ENCODE assay signal across 13 cellular contexts in the genomic region with DNA sequence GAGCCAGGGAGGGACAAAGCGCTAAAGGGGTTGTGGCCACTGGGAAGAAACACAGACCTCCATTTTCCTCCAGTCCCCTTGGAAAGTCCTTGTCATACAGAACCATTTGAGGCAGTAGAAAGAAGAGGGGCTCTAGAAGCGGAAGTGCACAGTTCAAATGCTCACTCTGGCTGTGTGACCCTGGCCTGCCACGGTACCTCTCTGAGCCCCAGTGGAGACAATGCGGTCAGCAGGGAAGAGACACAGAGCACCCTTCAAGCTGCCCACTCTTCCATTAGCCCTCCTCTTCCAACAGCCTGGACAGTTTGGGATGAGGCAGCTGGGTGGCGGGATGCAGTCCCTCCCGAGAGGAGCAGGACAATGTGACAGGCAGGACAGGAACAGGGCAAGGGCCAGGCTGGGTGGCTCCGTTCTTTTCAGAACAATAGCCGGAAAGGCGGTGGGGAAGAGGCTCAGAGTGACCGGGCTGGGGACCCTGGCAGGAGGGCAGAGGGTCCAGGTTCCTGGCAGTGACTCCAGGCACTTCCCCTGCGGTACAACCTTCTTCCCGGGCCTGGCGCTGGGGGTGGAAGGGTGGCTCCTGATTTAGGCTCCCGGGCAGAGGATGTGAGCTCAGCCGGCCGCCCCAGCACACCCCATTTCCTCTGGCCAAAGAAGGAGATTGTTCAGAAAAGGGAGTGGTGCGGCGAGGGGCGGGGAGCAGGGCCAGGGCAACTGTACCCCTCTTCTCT. TPM values are rescaled to one million over a fixed set of nuclear protein-coding genes. Genes with fewer than 3 reads are reported as not detected.
DNase-seq lines count a peak whose midpoint lies in the region; ATAC-seq, FAIRE-seq and TF ChIP-seq lines count a peak whose summit lies in the region.
"Had no signal": no experiment of that assay in that cellular context is flagged by ENCODE, and none has a peak within 500 bp of the region (broad histone marks: within the 10 kb centered on the region; RNA-seq: fewer than 3 reads in every experiment).

No MANE protein-coding gene starts in this region.

- intact Hi-C loops in HepG2 (cut with micrococcal nuclease; ENCODE audit: unreplicated experiment): loop anchor here (5.0 kb wide), 1 partner anchor 52 kb away; the partner anchor contains the start of gene TMEM94
- intact Hi-C loops in spleen (cut with DNase I; ENCODE audit: low total_unique reads): loop anchor here (10.0 kb wide), 1 partner anchor 85 kb away; no protein-coding TSS in a partner anchor

- no peak overlapping the region for H3K4me3 ChIP-seq in HEK293 (ENCODE audit: low read depth, low read length)
- H3K4me3 ChIP-seq in HepG2 (replicated peaks in 1 of 3; ENCODE audit: insufficient read depth in 1 of 3, low read depth in 2 of 3, low read length in 3 of 3): no peak overlapping the region
- H3K4me3 ChIP-seq in spleen: peak overlapping the region; percentile 1 to 57 (median 19)

- H3K4me1 ChIP-seq in HEK293 (ENCODE audit: control insufficient read depth, insufficient read depth, low read length) (no peaks in the 10 kb centered on the region), HepG2 (ENCODE audit: insufficient read depth, low read length) (peaks cover 72% of the 10 kb centered on the region), spleen (peaks cover 0 to 96% (median 52%) of the 10 kb centered on the region in 6 donors)

- TF ChIP-seq POLR2A in HepG2 (IDR thresholded peaks at IDR 0.05; ENCODE audit: insufficient read depth in 1 of 2, low read depth in 2 of 2, low read length in 2 of 2): no peak
- TF ChIP-seq POLR2A in spleen (IDR thresholded peaks at IDR 0.05): no peak

- in situ Hi-C loops in HepG2 (cut with HindIII; ENCODE audit: extremely low pct_ligation_motif_present, low pct_unique_long_range_greater_than_20kb): loop anchor here (5.0 kb wide), 1 partner anchor 82 kb away; no protein-coding TSS in a partner anchor

- TF ChIP-seq EP300 in HepG2 (IDR thresholded peaks at IDR 0.05; ENCODE audit: low read depth in 2 of 2, low read length in 2 of 2): no peak
- no peak for TF ChIP-seq EP300 in HepG2 (CRISPR knock-in tag; IDR thresholded peaks at IDR 0.05; ENCODE audit: borderline replicate concordance)

- H3K27ac ChIP-seq in HEK293 (ENCODE audit: extremely low read depth, low read depth, low read length): no peak overlapping the region
- H3K27ac ChIP-seq in HepG2 (ENCODE audit: extremely low read length, insufficient read depth, low read length): no peak overlapping the region
- H3K27ac ChIP-seq in spleen: peak overlapping the region; percentile 55 to 90 (median 80)

- H3K36me3 ChIP-seq in HEK293 (ENCODE audit: control insufficient read depth in 2 of 2, insufficient read depth in 1 of 2, low read length in 2 of 2): peaks cover 9 to 75% of the 10 kb centered on the region in 2 experiments; a peak in 2 of 3 replicates
- H3K36me3 ChIP-seq in HepG2 (replicated peaks in 1 of 2; ENCODE audit: control insufficient read depth in 1 of 2, insufficient read depth in 2 of 2, low read length in 2 of 2): peaks cover 4 to 21% of the 10 kb centered on the region in 2 experiments; a peak in 4 of 5 replicates
- H3K36me3 ChIP-seq in spleen: peaks cover 0 to 57% (median 0%) of the 10 kb centered on the region in 6 donors

- 94% methylated on average over 19 of the region's 19 CpGs for WGBS in HepG2 (ENCODE audit: low lambda C conversion rate)
- 67 to 82% (median 78%) methylated on average over 19 of the region's 19 CpGs for WGBS in spleen, 5 donors

- H3K27me3 ChIP-seq in HepG2 (ENCODE audit: control insufficient read depth in 1 of 2, insufficient read depth in 2 of 2, low read length in 2 of 2) (no peaks in the 10 kb centered on the region; a peak in 1 of 5 replicates), spleen (replicated peaks in 1 of 7) (peaks cover 0 to 5% (median 0%) of the 10 kb centered on the region in 7 donors)

- no peak for TF ChIP-seq RAD21 in HepG2 (CRISPR knock-in tag; IDR thresholded peaks at IDR 0.05)

- H3K4me2 ChIP-seq in HepG2 (ENCODE audit: low read depth, low read length): no peak overlapping the region

- peak overlapping the region; percentile 71 for H3K4me3 Mint-ChIP-seq in endothelial cell (ENCODE audit: unreplicated experiment)
- H3K4me3 Mint-ChIP-seq in activated CD8-positive, alpha-beta memory T cell treated with anti-CD3 and anti-CD28 coated beads, Interleukin-2, amount 10 ng/mL, durations not matched to agents 7 days and 5 days: no peak overlapping the region
- H3K4me3 Mint-ChIP-seq: dendritic cell treated with granulocyte-macrophage colony-stimulating factor and Interleukin-4, amounts not matched to agents 40 ng/mL and 50 ng/mL, for 4 days had no signal

- no peak overlapping the region for H2AFZ ChIP-seq in HepG2 (ENCODE audit: low read length)

- peak overlapping the region; percentile 72 for H3K27ac Mint-ChIP-seq in endothelial cell (ENCODE audit: unreplicated experiment)
- H3K27ac Mint-ChIP-seq in activated CD8-positive, alpha-beta memory T cell treated with anti-CD3 and anti-CD28 coated beads, Interleukin-2, amount 10 ng/mL, durations not matched to agents 7 days and 5 days: no peak overlapping the region
- H3K27ac Mint-ChIP-seq: dendritic cell treated with granulocyte-macrophage colony-stimulating factor and Interleukin-4, amounts not matched to agents 40 ng/mL and 50 ng/mL, for 4 days had no signal

- H3K9me3 ChIP-seq in HEK293 (ENCODE audit: control insufficient read depth, insufficient read depth, low read depth, low read length) (no peaks in the 10 kb centered on the region), HepG2 (ENCODE audit: low read length) (no peaks in the 10 kb centered on the region), spleen (no peaks in the 10 kb centered on the region)

- H3K9me3 Mint-ChIP-seq in endothelial cell (ENCODE audit: unreplicated experiment): no peaks in the 10 kb centered on the region
- no peaks in the 10 kb centered on the region for H3K9me3 Mint-ChIP-seq in activated CD8-positive, alpha-beta memory T cell treated with anti-CD3 and anti-CD28 coated beads, Interleukin-2, amount 10 ng/mL, durations not matched to agents 7 days and 5 days (ENCODE audit: low read depth)
- H3K9me3 Mint-ChIP-seq: dendritic cell treated with granulocyte-macrophage colony-stimulating factor and Interleukin-4, amounts not matched to agents 40 ng/mL and 50 ng/mL, for 4 days had no signal

- H4K20me1 ChIP-seq in HepG2 (ENCODE audit: insufficient read depth, low read length): peaks cover 5% of the 10 kb centered on the region; the same call in 1 of the 2 replicates

- ATAC-seq in HepG2 (no peak), GM21447 (IDR thresholded peaks at IDR 0.05; ENCODE audit: unreplicated experiment) (no peak), GM21390 (IDR thresholded peaks at IDR 0.05; ENCODE audit: unreplicated experiment) (no peak)
- no peak for ATAC-seq in activated CD8-positive, alpha-beta memory T cell treated with anti-CD3 and anti-CD28 coated beads, Interleukin-2, amount 10 ng/mL, durations not matched to agents 7 days and 5 days

- CTCF ChIA-PET in HEK293 (lab: Yijun Ruan, JAX) (interaction anchor here (0.6 to 0.8 kb wide), 3 partner anchors 81 to 496 kb away, joined by 3 read pairs; no protein-coding TSS in a partner anchor), HepG2 (lab: Yijun Ruan, JAX; ENCODE audit: low intra/inter-chr PET ratio, low total read pairs) (no interaction called here)
- CTCF ChIA-PET in activated CD8-positive, alpha-beta memory T cell treated with anti-CD3 and anti-CD28 coated beads, Interleukin-2, amount 10 ng/mL, durations not matched to agents 7 days and 5 days (lab: Charles Lee): no interaction called here

- POLR2A ChIA-PET in HEK293 (lab: Yijun Ruan, JAX): interaction anchor here (1.1 kb wide), 1 partner anchor 15 kb away, joined by 5 read pairs; the partner anchor contains the start of gene LLGL2
- POLR2A ChIA-PET in HepG2 (lab: Yijun Ruan, JAX): interaction anchor here (1.4 to 1.6 kb wide), 2 partner anchors 16 to 270 kb away, joined by 4 to 6 read pairs; partner anchors contain the start of gene LLGL2

- peaks cover 25% of the 10 kb centered on the region for H3K4me1 Mint-ChIP-seq in endothelial cell (ENCODE audit: unreplicated experiment)
- no peaks in the 10 kb centered on the region for H3K4me1 Mint-ChIP-seq in activated CD8-positive, alpha-beta memory T cell treated with anti-CD3 and anti-CD28 coated beads, Interleukin-2, amount 10 ng/mL, durations not matched to agents 7 days and 5 days

- TF ChIP-seq CTCF in HEK293 (tag by site-specific recombination; IDR thresholded peaks at IDR 0.05) (no peak), endothelial cell (IDR thresholded peaks at IDR 0.05; ENCODE audit: unreplicated experiment) (no peak), HepG2 (CRISPR knock-in tag; IDR thresholded peaks at IDR 0.05) (no peak), spleen (IDR thresholded peaks at IDR 0.05 in 8 of 11, conservative IDR thresholded peaks at IDR 0.05 in 3 of 11) (no peak)

- H3K36me3 Mint-ChIP-seq in endothelial cell (ENCODE audit: low read depth, unreplicated experiment): peaks cover 9% of the 10 kb centered on the region
- no peaks in the 10 kb centered on the region for H3K36me3 Mint-ChIP-seq in activated CD8-positive, alpha-beta memory T cell treated with anti-CD3 and anti-CD28 coated beads, Interleukin-2, amount 10 ng/mL, durations not matched to agents 7 days and 5 days

- no TSS peak for BruUV-seq in HepG2 (replicated peaks; lab: Mats Ljungman, UMichigan)

- no peak for FAIRE-seq in HepG2 (lab: Jason Lieb, UNC)

- H3K9ac ChIP-seq in HepG2 (ENCODE audit: insufficient read depth, low read depth, low read length): no peak overlapping the region

- H3K27me3 Mint-ChIP-seq in endothelial cell (ENCODE audit: unreplicated experiment): peaks cover 17% of the 10 kb centered on the region
- H3K27me3 Mint-ChIP-seq in activated CD8-positive, alpha-beta memory T cell treated with anti-CD3 and anti-CD28 coated beads, Interleukin-2, amount 10 ng/mL, durations not matched to agents 7 days and 5 days: no peaks in the 10 kb centered on the region

- DNase-seq in endothelial cell (ENCODE audit: low spot score): no peak
- DNase-seq in HepG2 (ENCODE audit: low spot score): no peak
- DNase-seq in spleen: peak; percentile 88
- DNase-seq in activated CD8-positive, alpha-beta memory T cell treated with anti-CD3 and anti-CD28 coated beads, Interleukin-2, amount 10 ng/mL, durations not matched to agents 7 days and 5 days: no peak
- DNase-seq in T1000 (lab: John Stamatoyannopoulos, UW): no peak
- DNase-seq: activated CD4-positive, alpha-beta T cell treated with anti-CD3 and anti-CD28 coated beads for 1 hour; activated T-cell treated with anti-CD3 and anti-CD28 coated beads for 4 hours; GDM1; NCI-H774 had no signal

- H3K79me2 ChIP-seq in HepG2 (ENCODE audit: insufficient read depth, low read length): peaks cover 2% of the 10 kb centered on the region

RNA-seq across cellular contexts. Expression of gene CASKIN2, which starts 5.6 kb away (rescaled TPM):
- total RNA-seq in endothelial cell (ENCODE audit: unreplicated experiment) (47.8 TPM), HepG2 (2016; rRNA removed; fragmentation: Illumina TruSeq; extraction: Trizol) (5.2 and 10.6 TPM in 2 replicates), spleen (100 to 1,000 TPM in 3 of 7 donors, 10 to 100 TPM in 4; 33.5 to 135 (median 51.1) TPM)
- 1.5 and 1.8 TPM in 2 replicates for total RNA-seq in HepG2 (2016; cell fraction: cytosol; rRNA removed; fragmentation: Illumina TruSeq; extraction: Trizol; ENCODE audit: low read depth)
- total RNA-seq in HepG2 (2016; cell fraction: insoluble cytoplasmic fraction; rRNA removed; fragmentation: Illumina TruSeq; extraction: Trizol): 4.9 and 7.5 TPM in 2 replicates
- 3.4 and 4.1 TPM in 2 replicates for total RNA-seq in HepG2 (2016; cell fraction: membrane; rRNA removed; fragmentation: Illumina TruSeq; extraction: Trizol)
- total RNA-seq in HepG2 (2016; cell fraction: nucleus; rRNA removed; fragmentation: Illumina TruSeq; extraction: Trizol): 6.8 and 8.0 TPM in 2 replicates
- polyA plus RNA-seq in HepG2 (2011; rRNA removed) (6.8 and 7.8 TPM in 2 replicates), spleen (10 to 100 TPM in 1 of 3 donors, 1 to 10 TPM in 2; 4.7 to 27.8 (median 6.2) TPM)
- polyA plus RNA-seq in HepG2 (2011; cell fraction: cytosol; rRNA removed): 1.9 and 2.2 TPM in 2 replicates
- polyA plus RNA-seq in HepG2 (2011; cell fraction: nucleus; rRNA removed): 23.6 and 26.5 TPM in 2 replicates
- polyA plus RNA-seq in HepG2 (2012): 6.2 and 9.6 TPM in 2 replicates
- polyA plus RNA-seq in HepG2 (2016; cell fraction: cytosol; fragmentation: Illumina TruSeq; extraction: Trizol; ENCODE audit: low read depth): 0.61 and 0.68 TPM in 2 replicates
- polyA plus RNA-seq in HepG2 (2016; cell fraction: insoluble cytoplasmic fraction; fragmentation: Illumina TruSeq; extraction: Trizol; ENCODE audit: low read depth): 4.4 and 7.0 TPM in 2 replicates
- 1.6 and 1.8 TPM in 2 replicates for polyA plus RNA-seq in HepG2 (2016; cell fraction: membrane; fragmentation: Illumina TruSeq; extraction: Trizol; ENCODE audit: low read depth)
- 16.3 and 16.6 TPM in 2 replicates for polyA plus RNA-seq in HepG2 (2016; cell fraction: nucleus; fragmentation: Illumina TruSeq; extraction: Trizol; ENCODE audit: insufficient read depth, low read depth)
- polyA minus RNA-seq in HepG2 (2011; rRNA and poly(A)+ RNA removed; ENCODE audit: low replicate concordance): 11.8 and 14.9 TPM in 2 replicates
- 4.9 and 5.0 TPM in 2 replicates for polyA minus RNA-seq in HepG2 (2011; cell fraction: cytosol; rRNA and poly(A)+ RNA removed)
- 17.0 and 20.4 TPM in 2 replicates for polyA minus RNA-seq in HepG2 (2011; cell fraction: nucleus; rRNA and poly(A)+ RNA removed)
- total RNA-seq in activated CD8-positive, alpha-beta memory T cell treated with anti-CD3 and anti-CD28 coated beads, Interleukin-2, amount 10 ng/mL, durations not matched to agents 7 days and 5 days: 1 to 10 TPM; 2.3 to 4.5 TPM

RNA-seq across cellular contexts. Expression of gene TSEN54, which starts 6.6 kb away (rescaled TPM):
- total RNA-seq in endothelial cell (ENCODE audit: unreplicated experiment) (18.8 TPM), HepG2 (2016; rRNA removed; fragmentation: Illumina TruSeq; extraction: Trizol) (43.6 and 62.9 TPM in 2 replicates), spleen (10 to 100 TPM; 31.0 to 58.1 (median 35.4) TPM)
- 20.6 and 23.0 TPM in 2 replicates for total RNA-seq in HepG2 (2016; cell fraction: cytosol; rRNA removed; fragmentation: Illumina TruSeq; extraction: Trizol; ENCODE audit: low read depth)
- 44.0 and 64.1 TPM in 2 replicates for total RNA-seq in HepG2 (2016; cell fraction: insoluble cytoplasmic fraction; rRNA removed; fragmentation: Illumina TruSeq; extraction: Trizol)
- 44.5 and 45.0 TPM in 2 replicates for total RNA-seq in HepG2 (2016; cell fraction: membrane; rRNA removed; fragmentation: Illumina TruSeq; extraction: Trizol)
- 39.9 and 48.4 TPM in 2 replicates for total RNA-seq in HepG2 (2016; cell fraction: nucleus; rRNA removed; fragmentation: Illumina TruSeq; extraction: Trizol)
- polyA plus RNA-seq in HepG2 (2011; rRNA removed) (63.3 and 64.4 TPM in 2 replicates), spleen (10 to 100 TPM; 40.8 to 87.8 (median 68.9) TPM)
- 36.2 and 47.1 TPM in 2 replicates for polyA plus RNA-seq in HepG2 (2011; cell fraction: cytosol; rRNA removed)
- 87.7 and 89.1 TPM in 2 replicates for polyA plus RNA-seq in HepG2 (2011; cell fraction: nucleus; rRNA removed)
- polyA plus RNA-seq in HepG2 (2012): 22.1 and 34.4 TPM in 2 replicates
- 20.4 and 20.5 TPM in 2 replicates for polyA plus RNA-seq in HepG2 (2016; cell fraction: cytosol; fragmentation: Illumina TruSeq; extraction: Trizol; ENCODE audit: low read depth)
- polyA plus RNA-seq in HepG2 (2016; cell fraction: insoluble cytoplasmic fraction; fragmentation: Illumina TruSeq; extraction: Trizol; ENCODE audit: low read depth): 37.7 and 50.5 TPM in 2 replicates
- polyA plus RNA-seq in HepG2 (2016; cell fraction: membrane; fragmentation: Illumina TruSeq; extraction: Trizol; ENCODE audit: low read depth): 30.9 and 35.9 TPM in 2 replicates
- 108 and 110 TPM in 2 replicates for polyA plus RNA-seq in HepG2 (2016; cell fraction: nucleus; fragmentation: Illumina TruSeq; extraction: Trizol; ENCODE audit: insufficient read depth, low read depth)
- polyA minus RNA-seq in HepG2 (2011; rRNA and poly(A)+ RNA removed; ENCODE audit: low replicate concordance): 56.0 and 95.0 TPM in 2 replicates
- 11.3 and 14.0 TPM in 2 replicates for polyA minus RNA-seq in HepG2 (2011; cell fraction: cytosol; rRNA and poly(A)+ RNA removed)
- polyA minus RNA-seq in HepG2 (2011; cell fraction: nucleus; rRNA and poly(A)+ RNA removed): 13.9 and 15.5 TPM in 2 replicates
- total RNA-seq in activated CD8-positive, alpha-beta memory T cell treated with anti-CD3 and anti-CD28 coated beads, Interleukin-2, amount 10 ng/mL, durations not matched to agents 7 days and 5 days: 10 to 100 TPM; 92.0 to 97.7 TPM

RNA-seq across cellular contexts. Expression of gene LLGL2, which starts 15.8 kb away (rescaled TPM):
- total RNA-seq in endothelial cell (ENCODE audit: unreplicated experiment) (34.4 TPM), HepG2 (2016; rRNA removed; fragmentation: Illumina TruSeq; extraction: Trizol) (53.9 and 86.7 TPM in 2 replicates), spleen (10 to 100 TPM; 44.0 to 97.8 (median 75.1) TPM)
- total RNA-seq in HepG2 (2016; cell fraction: cytosol; rRNA removed; fragmentation: Illumina TruSeq; extraction: Trizol; ENCODE audit: low read depth): 27.2 and 32.8 TPM in 2 replicates
- total RNA-seq in HepG2 (2016; cell fraction: insoluble cytoplasmic fraction; rRNA removed; fragmentation: Illumina TruSeq; extraction: Trizol): 51.9 and 87.2 TPM in 2 replicates
- 45.8 and 50.7 TPM in 2 replicates for total RNA-seq in HepG2 (2016; cell fraction: membrane; rRNA removed; fragmentation: Illumina TruSeq; extraction: Trizol)
- total RNA-seq in HepG2 (2016; cell fraction: nucleus; rRNA removed; fragmentation: Illumina TruSeq; extraction: Trizol): 72.1 and 85.8 TPM in 2 replicates
- polyA plus RNA-seq in HepG2 (2011; rRNA removed) (83.0 and 109 TPM in 2 replicates), spleen (100 to 1,000 TPM in 1 of 3 donors, 10 to 100 TPM in 2; 28.6 to 153 (median 92.6) TPM)
- 40.2 and 67.1 TPM in 2 replicates for polyA plus RNA-seq in HepG2 (2011; cell fraction: cytosol; rRNA removed)
- polyA plus RNA-seq in HepG2 (2011; cell fraction: nucleus; rRNA removed): 384 and 448 TPM in 2 replicates
- 33.3 and 59.5 TPM in 2 replicates for polyA plus RNA-seq in HepG2 (2012)
- polyA plus RNA-seq in HepG2 (2016; cell fraction: cytosol; fragmentation: Illumina TruSeq; extraction: Trizol; ENCODE audit: low read depth): 23.2 and 28.1 TPM in 2 replicates
- polyA plus RNA-seq in HepG2 (2016; cell fraction: insoluble cytoplasmic fraction; fragmentation: Illumina TruSeq; extraction: Trizol; ENCODE audit: low read depth): 41.6 and 52.9 TPM in 2 replicates
- 32.5 and 33.0 TPM in 2 replicates for polyA plus RNA-seq in HepG2 (2016; cell fraction: membrane; fragmentation: Illumina TruSeq; extraction: Trizol; ENCODE audit: low read depth)
- polyA plus RNA-seq in HepG2 (2016; cell fraction: nucleus; fragmentation: Illumina TruSeq; extraction: Trizol; ENCODE audit: insufficient read depth, low read depth): 204 and 230 TPM in 2 replicates
- 30.9 and 126 TPM in 2 replicates for polyA minus RNA-seq in HepG2 (2011; rRNA and poly(A)+ RNA removed; ENCODE audit: low replicate concordance)
- polyA minus RNA-seq in HepG2 (2011; cell fraction: cytosol; rRNA and poly(A)+ RNA removed): 30.6 and 31.7 TPM in 2 replicates
- polyA minus RNA-seq in HepG2 (2011; cell fraction: nucleus; rRNA and poly(A)+ RNA removed): 79.4 and 86.0 TPM in 2 replicates
- 10 to 100 TPM; 15.7 to 30.5 TPM for total RNA-seq in activated CD8-positive, alpha-beta memory T cell treated with anti-CD3 and anti-CD28 coated beads, Interleukin-2, amount 10 ng/mL, durations not matched to agents 7 days and 5 days

RNA-seq across cellular contexts. Expression of gene TMEM94, which starts 53.3 kb away (rescaled TPM):
- 111 TPM for total RNA-seq in endothelial cell (ENCODE audit: unreplicated experiment)
- 20.8 and 32.6 TPM in 2 replicates for total RNA-seq in HepG2 (2016; rRNA removed; fragmentation: Illumina TruSeq; extraction: Trizol)
- total RNA-seq in HepG2 (2016; cell fraction: cytosol; rRNA removed; fragmentation: Illumina TruSeq; extraction: Trizol; ENCODE audit: low read depth): 26.4 and 26.9 TPM in 2 replicates
- 17.2 and 32.1 TPM in 2 replicates for total RNA-seq in HepG2 (2016; cell fraction: insoluble cytoplasmic fraction; rRNA removed; fragmentation: Illumina TruSeq; extraction: Trizol)
- 23.6 and 28.5 TPM in 2 replicates for total RNA-seq in HepG2 (2016; cell fraction: membrane; rRNA removed; fragmentation: Illumina TruSeq; extraction: Trizol)
- 32.2 and 37.2 TPM in 2 replicates for total RNA-seq in HepG2 (2016; cell fraction: nucleus; rRNA removed; fragmentation: Illumina TruSeq; extraction: Trizol)
- 134 and 150 TPM in 2 replicates for polyA plus RNA-seq in HepG2 (2011; rRNA removed)
- polyA plus RNA-seq in HepG2 (2011; cell fraction: cytosol; rRNA removed): 37.1 and 46.4 TPM in 2 replicates
- polyA plus RNA-seq in HepG2 (2011; cell fraction: nucleus; rRNA removed): 1,312 and 1,888 TPM in 2 replicates
- polyA plus RNA-seq in HepG2 (2012): 125 and 137 TPM in 2 replicates
- polyA plus RNA-seq in HepG2 (2016; cell fraction: cytosol; fragmentation: Illumina TruSeq; extraction: Trizol; ENCODE audit: low read depth): 5.0 and 5.4 TPM in 2 replicates
- polyA plus RNA-seq in HepG2 (2016; cell fraction: insoluble cytoplasmic fraction; fragmentation: Illumina TruSeq; extraction: Trizol; ENCODE audit: low read depth): 15.7 and 19.0 TPM in 2 replicates
- polyA plus RNA-seq in HepG2 (2016; cell fraction: membrane; fragmentation: Illumina TruSeq; extraction: Trizol; ENCODE audit: low read depth): 16.7 and 22.4 TPM in 2 replicates
- polyA plus RNA-seq in HepG2 (2016; cell fraction: nucleus; fragmentation: Illumina TruSeq; extraction: Trizol; ENCODE audit: insufficient read depth, low read depth): 121 and 131 TPM in 2 replicates
- polyA minus RNA-seq in HepG2 (2011; rRNA and poly(A)+ RNA removed; ENCODE audit: low replicate concordance): 36.2 and 133 TPM in 2 replicates
- polyA minus RNA-seq in HepG2 (2011; cell fraction: cytosol; rRNA and poly(A)+ RNA removed): 52.6 and 54.1 TPM in 2 replicates
- 148 and 161 TPM in 2 replicates for polyA minus RNA-seq in HepG2 (2011; cell fraction: nucleus; rRNA and poly(A)+ RNA removed)
- total RNA-seq in spleen: 100 to 1,000 TPM in 1 of 7 donors, 10 to 100 TPM in 6; 66.6 to 101 (median 94.1) TPM
- 10 to 100 TPM; 24.8 to 77.8 (median 59.5) TPM for polyA plus RNA-seq in spleen
- total RNA-seq in activated CD8-positive, alpha-beta memory T cell treated with anti-CD3 and anti-CD28 coated beads, Interleukin-2, amount 10 ng/mL, durations not matched to agents 7 days and 5 days: 100 to 1,000 TPM in 1 of 2 experiments, 10 to 100 TPM in 1; 83.7 to 106 TPM

Comparison
In these comparisons a context has a peak if more than half of its experiments do, and no peak if none do; other contexts are left out.
1. H3K27ac ChIP-seq: peak in spleen (8 of 8); none in HEK293 (single experiment) and HepG2 (single experiment).
2. H3K4me3 ChIP-seq: peak in spleen (8 of 8); none in HEK293 (single experiment) and HepG2 (0 of 3).
3. Of the 63 proteins assayed by ChIP-seq in both HepG2 and HEK293: peak only in HepG2: none; only in HEK293: none; in both: ZNF768; in neither: 62.